In the genomic region with DNA sequence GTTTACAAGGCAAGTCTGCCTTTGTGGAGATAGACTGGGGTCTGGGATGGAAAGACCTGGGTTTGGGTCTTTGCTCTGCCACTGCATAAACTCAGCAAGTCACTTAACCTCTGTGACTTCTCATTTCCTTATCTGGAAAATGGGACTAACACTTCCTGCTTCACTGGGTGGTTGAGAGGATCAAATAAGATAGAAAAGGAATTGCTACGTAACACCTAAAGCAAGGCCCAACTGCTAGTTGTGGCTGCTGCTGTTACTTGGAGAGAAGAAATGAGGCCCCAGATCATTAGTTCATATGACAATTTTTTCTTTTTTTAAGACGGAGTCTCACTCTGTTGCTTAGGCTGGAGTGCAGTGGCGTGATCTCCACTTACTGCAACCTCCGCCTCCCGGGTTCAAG, we compare ENCODE assay signal across 14 cellular contexts. TPM values are rescaled to one million over a fixed set of nuclear protein-coding genes. Genes with fewer than 3 reads are reported as not detected.
A peak's percentile ranks its signal among the peaks of the same experiment; 100 is the strongest.
DNase-seq lines count a peak whose midpoint lies in the region; ATAC-seq and TF ChIP-seq lines count a peak whose summit lies in the region.
"Had no signal": no experiment of that assay in that cellular context is flagged by ENCODE, and none has a peak within 500 bp of the region (broad histone marks: within the 10 kb centered on the region; RNA-seq: fewer than 3 reads in every experiment).

No MANE protein-coding gene starts in this region.

- H3K4me1 Mint-ChIP-seq in GM23338 = peaks cover 40% of the 10 kb centered on the region
- peaks cover 62% of the 10 kb centered on the region for H3K4me1 Mint-ChIP-seq in activated CD4-positive, alpha-beta memory T cell treated with anti-CD3 and anti-CD28 coated beads, Interleukin-2, amount 10 ng/mL, durations not matched to agents 7 days and 5 days
- peaks cover 17 to 36% of the 10 kb centered on the region in 2 experiments for H3K4me1 Mint-ChIP-seq in H9

- H3T11ph ChIP-seq in H9 (ENCODE audit: low read length) = no peak overlapping the region

- H3K56ac ChIP-seq in mesendoderm (ENCODE audit: low read length) (no peak overlapping the region), H9 (ENCODE audit: insufficient read length, low read depth, low read length) (no peak overlapping the region)

- H3K79me2 ChIP-seq in GM23338 (replicated peaks; ENCODE audit: insufficient read depth) (peaks cover 85% of the 10 kb centered on the region), mesendoderm (ENCODE audit: control insufficient read depth, insufficient read depth, low read length) (peaks cover 21% of the 10 kb centered on the region), H9 (ENCODE audit: insufficient read depth, low read length) (peaks cover 2% of the 10 kb centered on the region; the same call in 1 of the 2 replicates)

- H3K23me2 ChIP-seq in H9 (ENCODE audit: insufficient read length, low read depth, low read length, poor library complexity, severe bottlenecking) = peaks cover 6% of the 10 kb centered on the region

- H3K9me3 Mint-ChIP-seq in GM23338 (no peaks in the 10 kb centered on the region), H9 (no peaks in the 10 kb centered on the region)
- no peaks in the 10 kb centered on the region for H3K9me3 Mint-ChIP-seq in activated CD4-positive, alpha-beta memory T cell treated with anti-CD3 and anti-CD28 coated beads, Interleukin-2, amount 10 ng/mL, durations not matched to agents 7 days and 5 days

- CTCF ChIA-PET in activated CD4-positive, alpha-beta memory T cell treated with anti-CD3 and anti-CD28 coated beads, Interleukin-2, amount 10 ng/mL, durations not matched to agents 7 days and 5 days (lab: Charles Lee) = no interaction called here

- H3K27ac Mint-ChIP-seq in GM23338 (no peak overlapping the region), H9 (peak overlapping the region in 1 of 3 experiments; percentile 81; a peak in 3 of 7 replicates)
- peak overlapping the region; percentile 10 for H3K27ac Mint-ChIP-seq in activated CD4-positive, alpha-beta memory T cell treated with anti-CD3 and anti-CD28 coated beads, Interleukin-2, amount 10 ng/mL, durations not matched to agents 7 days and 5 days

- H3K79me1 ChIP-seq in mesendoderm (ENCODE audit: low read length) (peaks cover 7% of the 10 kb centered on the region), H9 (ENCODE audit: insufficient read depth, low read depth, low read length, poor library complexity, severe bottlenecking) (no peaks in the 10 kb centered on the region)

- H2BK20ac ChIP-seq in H9 (ENCODE audit: low read depth, low read length, poor library complexity, severe bottlenecking) = no peak overlapping the region

- no peak overlapping the region for H2BK15ac ChIP-seq in mesendoderm (replicated peaks; ENCODE audit: low read depth)
- no peak overlapping the region for H2BK15ac ChIP-seq in H9 (ENCODE audit: low read depth, low read length)

- H3K14ac ChIP-seq in H9 (ENCODE audit: insufficient read depth, low read length) = no peak overlapping the region

- peaks cover 6% of the 10 kb centered on the region; the same call in 1 of the 2 replicates for H3F3A ChIP-seq in GM23338 (replicated peaks; ENCODE audit: low read depth)

- peak overlapping the region; percentile 60 for H3K18ac ChIP-seq in mesendoderm (ENCODE audit: low read length)
- H3K18ac ChIP-seq in H9 (ENCODE audit: insufficient read length, low read depth, low read length) = no peak overlapping the region

- no peak for DNase-seq in GM23338 (ENCODE audit: low spot score)
- DNase-seq in activated CD4-positive, alpha-beta memory T cell treated with anti-CD3 and anti-CD28 coated beads, Interleukin-2, amount 10 ng/mL, durations not matched to agents 7 days and 5 days = no peak
- peak; percentile 74 for DNase-seq in mesendoderm
- DNase-seq in BE2C = no peak
- DNase-seq in H9 = no peak
- no peak for DNase-seq in Ammon's horn (ENCODE audit: low spot score)
- DNase-seq: central memory CD4-positive, alpha-beta T cell; NCI-H526; RPMI8226 had no signal

- no CpG with 5 or more reads among the region's 5 CpGs for WGBS in mesendoderm (ENCODE audit: extremely low coverage, insufficient coverage, low lambda C conversion rate)
- no CpG with 5 or more reads among the region's 5 CpGs for WGBS in H9 (ENCODE audit: extremely low coverage, insufficient read length, low lambda C conversion rate)

- H4K8ac ChIP-seq in mesendoderm (ENCODE audit: low read depth, low read length) = no peak overlapping the region
- H4K8ac ChIP-seq in H9 (replicated peaks; ENCODE audit: insufficient read length, low read depth, low read length) = no peak overlapping the region

- H3K36me3 ChIP-seq in GM23338 (ENCODE audit: insufficient read depth) (no peaks in the 10 kb centered on the region), mesendoderm (ENCODE audit: control insufficient read depth, insufficient read depth, low read length) (no peaks in the 10 kb centered on the region), BE2C (no peaks in the 10 kb centered on the region)
- H3K36me3 ChIP-seq: BLaER1, right atrium auricular region, vagina had no signal

- H4K5ac ChIP-seq in mesendoderm (ENCODE audit: low read length) (no peak overlapping the region), H9 (ENCODE audit: insufficient read length, low read depth, low read length) (no peak overlapping the region)

- H3K27me3 Mint-ChIP-seq in GM23338 (ENCODE audit: insufficient read depth, low read depth, poor library complexity) (peaks cover 8% of the 10 kb centered on the region), H9 (ENCODE audit: low read depth) (peaks cover 7% of the 10 kb centered on the region)
- no peaks in the 10 kb centered on the region for H3K27me3 Mint-ChIP-seq in activated CD4-positive, alpha-beta memory T cell treated with anti-CD3 and anti-CD28 coated beads, Interleukin-2, amount 10 ng/mL, durations not matched to agents 7 days and 5 days

- no peak overlapping the region for H2AK5ac ChIP-seq in mesendoderm (ENCODE audit: low read length)
- no peak overlapping the region for H2AK5ac ChIP-seq in H9 (ENCODE audit: insufficient read length, low read length)

- H3K9me3 ChIP-seq in BE2C = no peaks in the 10 kb centered on the region
- no peaks in the 10 kb centered on the region for H3K9me3 ChIP-seq in H9 (ENCODE audit: control insufficient read depth, low read depth, low read length)
- H3K9me3 ChIP-seq: BLaER1, right atrium auricular region, vagina had no signal

- no peak overlapping the region for H3K4ac ChIP-seq in mesendoderm (ENCODE audit: low read depth, low read length)
- H3K4ac ChIP-seq in H9 (ENCODE audit: low read depth, low read length) = no peak overlapping the region

- H4K20me1 ChIP-seq in GM23338 (replicated peaks; ENCODE audit: insufficient read depth) = peaks cover 13% of the 10 kb centered on the region; the same call in 1 of the 2 replicates
- no peaks in the 10 kb centered on the region for H4K20me1 ChIP-seq in H9 (ENCODE audit: control insufficient read depth, insufficient read depth, insufficient read length)

- H3K4me3 ChIP-seq in GM23338 (no peak overlapping the region), mesendoderm (ENCODE audit: low read length) (no peak overlapping the region), BE2C (ENCODE audit: low read depth, low read length) (no peak overlapping the region)
- H3K4me3 ChIP-seq: BLaER1, right atrium auricular region, vagina had no signal

- ATAC-seq in GM23338 (no peak), GM19455 (IDR thresholded peaks at IDR 0.05; ENCODE audit: unreplicated experiment) (no peak)

- TF ChIP-seq CTCF in C4-2B (conservative IDR thresholded peaks at IDR 0.05) (no peak), GM23338 (conservative IDR thresholded peaks at IDR 0.05; ENCODE audit: low read depth in 2 of 2) (no peak), BE2C (IDR thresholded peaks at IDR 0.05; ENCODE audit: low read depth, low read length) (no peak), H9 (conservative IDR thresholded peaks at IDR 0.05) (no peak)

- no peak overlapping the region for H2BK12ac ChIP-seq in H9 (ENCODE audit: insufficient read length, low read depth, low read length)

- no peaks in the 10 kb centered on the region for H3K9me2 ChIP-seq in GM23338 (ENCODE audit: insufficient read depth)

- H3K9ac ChIP-seq in mesendoderm (ENCODE audit: low read length) (no peak overlapping the region), H9 (ENCODE audit: extremely low read depth, insufficient read length, low read length) (no peak overlapping the region)
- H3K9ac ChIP-seq: BLaER1 had no signal

- H3K27me3 ChIP-seq in GM23338 (ENCODE audit: insufficient read depth) = peaks cover 11% of the 10 kb centered on the region
- no peaks in the 10 kb centered on the region for H3K27me3 ChIP-seq in mesendoderm (ENCODE audit: insufficient read depth, low read length, poor library complexity)
- H3K27me3 ChIP-seq in BE2C = no peaks in the 10 kb centered on the region
- H3K27me3 ChIP-seq in H9 (ENCODE audit: insufficient read depth, low read length) = no peaks in the 10 kb centered on the region
- H3K27me3 ChIP-seq: right atrium auricular region, vagina had no signal

- no peak overlapping the region for H3K4me3 Mint-ChIP-seq in GM23338
- no peak overlapping the region for H3K4me3 Mint-ChIP-seq in activated CD4-positive, alpha-beta memory T cell treated with anti-CD3 and anti-CD28 coated beads, Interleukin-2, amount 10 ng/mL, durations not matched to agents 7 days and 5 days
- no peak overlapping the region for H3K4me3 Mint-ChIP-seq in H9

- H2BK5ac ChIP-seq in mesendoderm (ENCODE audit: low read length) = no peak overlapping the region
- no peak overlapping the region for H2BK5ac ChIP-seq in H9 (ENCODE audit: insufficient read length, low read length)

- H3K36me3 Mint-ChIP-seq in GM23338 (ENCODE audit: low read depth) (peaks cover 3% of the 10 kb centered on the region; the same call in 1 of the 3 replicates), H9 (ENCODE audit: insufficient read depth in 1 of 3, low read depth in 3 of 3) (peaks cover 0 to 3% (median 2%) of the 10 kb centered on the region in 3 experiments; a peak in 2 of 7 replicates)
- peaks cover 60% of the 10 kb centered on the region for H3K36me3 Mint-ChIP-seq in activated CD4-positive, alpha-beta memory T cell treated with anti-CD3 and anti-CD28 coated beads, Interleukin-2, amount 10 ng/mL, durations not matched to agents 7 days and 5 days (ENCODE audit: low read depth)

- no peak overlapping the region for H3K23ac ChIP-seq in mesendoderm (ENCODE audit: low read length)
- no peak overlapping the region for H3K23ac ChIP-seq in H9 (ENCODE audit: insufficient read length, low read depth, low read length)

- POLR2A ChIA-PET in activated CD4-positive, alpha-beta memory T cell treated with anti-CD3 and anti-CD28 coated beads, Interleukin-2, amount 10 ng/mL, durations not matched to agents 7 days and 5 days (lab: Charles Lee) = interaction anchor here (1.0 to 1.7 kb wide), 3 partner anchors 15 to 21 kb away, joined by 3 to 8 read pairs (median 4); no protein-coding TSS in a partner anchor

- H3K27ac ChIP-seq in C4-2B (peak overlapping the region; percentile 1; the same call in 1 of the 2 replicates), GM23338 (ENCODE audit: low read depth) (0 out of 2 replicates have a peak overlapping the region, but pooled peaks have one; percentile 14), mesendoderm (ENCODE audit: low read depth, low read length) (peak overlapping the region; percentile 16), H9 (ENCODE audit: insufficient read length, low read depth, low read length) (no peak overlapping the region)
- H3K27ac ChIP-seq: BLaER1, right atrium auricular region, vagina had no signal

- H3K4me1 ChIP-seq in GM23338 (ENCODE audit: insufficient read depth) (peaks cover 16% of the 10 kb centered on the region; the same call in 1 of the 2 replicates), mesendoderm (ENCODE audit: control insufficient read depth, low read depth, low read length) (peaks cover 11% of the 10 kb centered on the region), BE2C (no peaks in the 10 kb centered on the region), H9 (ENCODE audit: insufficient read depth, low read length) (no peaks in the 10 kb centered on the region; the same call in 1 of the 2 replicates)

- H2AFZ ChIP-seq in GM23338 (no peak overlapping the region), H9 (ENCODE audit: low read length) (no peak overlapping the region)

- H3K4me2 ChIP-seq in GM23338 (no peak overlapping the region), mesendoderm (ENCODE audit: low read length) (no peak overlapping the region), H9 (ENCODE audit: insufficient read depth, insufficient read length, low read length) (no peak overlapping the region)

- no peak overlapping the region for H4K91ac ChIP-seq in H9 (ENCODE audit: insufficient read length, low read depth, low read length)

- H2BK120ac ChIP-seq in mesendoderm (ENCODE audit: low read depth, low read length) (no peak overlapping the region), H9 (ENCODE audit: low read depth, low read length, poor library complexity, severe bottlenecking) (no peak overlapping the region)

RNA-seq across cellular contexts. Expression of gene PTPRJ, which starts 5.9 kb away (rescaled TPM):
- total RNA-seq in GM23338 (2014; rRNA removed; shearing (Covaris generic)) = 14.0 and 16.0 TPM in 2 replicates
- polyA plus RNA-seq in GM23338 (2016; fragmentation: Nextera tagmentation; extraction: Ambion mirVana) = 3.8 and 4.2 TPM in 2 replicates
- 10 to 100 TPM; 83.0 to 89.1 TPM for total RNA-seq in activated CD4-positive, alpha-beta memory T cell treated with anti-CD3 and anti-CD28 coated beads, Interleukin-2, amount 10 ng/mL, durations not matched to agents 7 days and 5 days
- polyA plus RNA-seq in mesendoderm (2013, experiment 1 of 2) = 8.7 TPM
- 8.4 TPM for polyA plus RNA-seq in mesendoderm (2013, experiment 2 of 2)
- polyA plus RNA-seq in BE2C (2012; ENCODE audit: insufficient read depth, insufficient read length, low read depth) = 0.54 TPM
- total RNA-seq in H9 (2021) = 10.6 and 11.4 TPM in 2 replicates
